Comparison of ENCODE assay signal across 8 cellular contexts in genomic region chr12:122979908-122980191, GRCh38. TPM values are rescaled to one million over a fixed set of nuclear protein-coding genes. Genes with fewer than 3 reads are reported as not detected.
DNase-seq lines count a peak whose midpoint lies in the region; ATAC-seq, FAIRE-seq and TF ChIP-seq lines count a peak whose summit lies in the region.

No MANE protein-coding gene starts in this region.

- H4K8ac ChIP-seq in IMR-90 (ENCODE audit: low read depth in 2 of 2, low read length in 2 of 2), result peak overlapping the region; percentile 97 to 98

- H2AK9ac ChIP-seq in IMR-90 (replicated peaks; ENCODE audit: low read depth, low read length, poor library complexity), result peak overlapping the region; percentile 99

- peak overlapping the region; percentile 86 for H2BK5ac ChIP-seq in IMR-90 (ENCODE audit: low read depth, low read length, poor library complexity, severe bottlenecking)

- H3K14ac ChIP-seq in IMR-90 (replicated peaks; ENCODE audit: low read depth, low read length), result peak overlapping the region; percentile 73

- DNase-seq in BJ (ENCODE audit: low read depth), result no peak
- no peak for DNase-seq in IMR-90
- peak; percentile 20 for DNase-seq in bronchial epithelial cell (ENCODE audit: low read depth)
- DNase-seq in naive B cell, result no peak
- no peak for DNase-seq in cerebellar nuclear complex (lab: John Stamatoyannopoulos, UW)
- DNase-seq in islet precursor cell, result no peak
- no peak for DNase-seq in HPDE6-E6E7 (ENCODE audit: extremely low spot score)

- H3K9me1 ChIP-seq in IMR-90 (ENCODE audit: insufficient read depth, low read length), result peaks cover 18% of the 10 kb centered on the region; the same call in 1 of the 2 replicates

- peak overlapping the region; percentile 95 for H2AK5ac ChIP-seq in IMR-90 (ENCODE audit: low read depth, low read length)

- no peak for TF ChIP-seq POLR2A in IMR-90 (IDR thresholded peaks at IDR 0.05; ENCODE audit: low read depth, low read length)

- in situ Hi-C loops in IMR-90 (cut with MboI; ENCODE audit: low sequenced_read_pairs), result loop anchor here (10.0 kb wide), 1 partner anchor 165 kb away; no protein-coding TSS in a partner anchor

- H3K4me2 ChIP-seq in IMR-90 (ENCODE audit: low read depth, low read length), result peak overlapping the region; percentile 90

- TF ChIP-seq CTCF in BJ (IDR thresholded peaks at IDR 0.05; ENCODE audit: insufficient read depth, low read depth, low read length) (no peak), IMR-90 (conservative IDR thresholded peaks at IDR 0.05; ENCODE audit: low read depth, low read length) (no peak), bronchial epithelial cell (IDR thresholded peaks at IDR 0.05; ENCODE audit: insufficient read depth, low read length, severe bottlenecking) (no peak)

- peak overlapping the region; percentile 67 for H4K91ac ChIP-seq in IMR-90 (ENCODE audit: insufficient read depth, low read depth, low read length)

- H3K56ac ChIP-seq in IMR-90 (ENCODE audit: extremely low read depth, insufficient read depth, low read length), result peak overlapping the region; percentile 86

- no TSS peak for BruUV-seq in IMR-90 (replicated peaks; lab: Mats Ljungman, UMichigan)

- peak overlapping the region; percentile 99 for H2AFZ ChIP-seq in IMR-90 (replicated peaks; ENCODE audit: low read length, poor library complexity)

- intact Hi-C loops in IMR-90 (cut with micrococcal nuclease), result loop anchor here (1.0 to 10.0 kb wide), 3 partner anchors 63 to 405 kb away; partner anchors contain the start of gene KMT5A

- no peak for TF ChIP-seq RAD21 in IMR-90 (IDR thresholded peaks at IDR 0.05; ENCODE audit: low read length)

- peaks cover 23 to 80% of the 10 kb centered on the region in 2 experiments for H3K79me1 ChIP-seq in IMR-90 (ENCODE audit: low read depth in 1 of 2, low read length in 2 of 2)

- WGBS in IMR-90 (ENCODE audit: extremely low coverage in 2 of 2, insufficient read length in 1 of 2), 2 experiments, result no CpG with 5 or more reads among the region's 7 CpGs

- CTCF ChIA-PET in BJ (lab: Yijun Ruan, JAX), result interaction anchor here (1.0 to 1.2 kb wide), 5 partner anchors 8 to 258 kb away, joined by 3 read pairs; no protein-coding TSS in a partner anchor
- CTCF ChIA-PET in IMR-90 (lab: Yijun Ruan, JAX), result no interaction called here

- dilution Hi-C loops in IMR-90 (cut with HindIII; ENCODE audit: low sequenced_read_pairs, unreplicated experiment), result loop anchor here (25.0 kb wide), 1 partner anchor 257 kb away; the partner anchor contains the start of genes MPHOSPH9 and MTRFR

- H3K4me3 ChIP-seq in BJ (ENCODE audit: low read depth, low read length) (peak overlapping the region; percentile 91), IMR-90 (ENCODE audit: insufficient read depth, low read depth, low read length) (peak overlapping the region; percentile 85), bronchial epithelial cell (ENCODE audit: low read depth, low read length) (peak overlapping the region; percentile 79)

- H3K27me3 ChIP-seq in BJ (ENCODE audit: control insufficient read depth, insufficient read depth, low read length), result no peaks in the 10 kb centered on the region
- H3K27me3 ChIP-seq in IMR-90 (ENCODE audit: control insufficient read depth, insufficient read depth, low read length), result no peaks in the 10 kb centered on the region
- no peaks in the 10 kb centered on the region for H3K27me3 ChIP-seq in bronchial epithelial cell (ENCODE audit: control insufficient read depth, insufficient read depth, low read length)

- POLR2A ChIA-PET in BJ (lab: Charles Lee) (no interaction called here), IMR-90 (lab: Charles Lee; ENCODE audit: unreplicated experiment) (no interaction called here)

- H3K27me3 Mint-ChIP-seq in naive B cell, result no peaks in the 10 kb centered on the region

- peaks cover 0 to 2% of the 10 kb centered on the region in 2 donors for H3K36me3 Mint-ChIP-seq in naive B cell

- peak overlapping the region; percentile 69 for H3K4ac ChIP-seq in IMR-90 (ENCODE audit: low read depth, low read length)

- peaks cover 28 to 63% (median 60%) of the 10 kb centered on the region in 3 donors for H3K4me1 Mint-ChIP-seq in naive B cell

- H3K36me3 ChIP-seq in BJ (ENCODE audit: control insufficient read depth, insufficient read depth, low read length), result peaks cover 13% of the 10 kb centered on the region
- peaks cover 19% of the 10 kb centered on the region for H3K36me3 ChIP-seq in IMR-90 (ENCODE audit: control insufficient read depth, insufficient read depth, low read length)
- H3K36me3 ChIP-seq in bronchial epithelial cell (ENCODE audit: control insufficient read depth, insufficient read depth, low read length), result peaks cover 16% of the 10 kb centered on the region

- H3K23ac ChIP-seq in IMR-90 (ENCODE audit: low read depth, low read length), result peak overlapping the region; percentile 75

- peak overlapping the region; percentile 88 to 95 (median 92) for H3K4me3 Mint-ChIP-seq in naive B cell

- no peaks in the 10 kb centered on the region for H3K9me3 ChIP-seq in IMR-90 (ENCODE audit: control insufficient read depth, insufficient read depth, low read length)

- peak overlapping the region; percentile 87 for H4K5ac ChIP-seq in IMR-90 (ENCODE audit: low read depth, low read length)

- no peaks in the 10 kb centered on the region for H3K9me3 Mint-ChIP-seq in naive B cell

- peak overlapping the region; percentile 82 for H3K9ac ChIP-seq in IMR-90 (ENCODE audit: low read depth, low read length)

- ATAC-seq in IMR-90 (ENCODE audit: low read depth) (no peak), naive B cell (ENCODE audit: low read depth in 2 of 2) (no peak), GM18858 (IDR thresholded peaks at IDR 0.05; ENCODE audit: unreplicated experiment) (no peak)

- H3K4me1 ChIP-seq in IMR-90 (ENCODE audit: control insufficient read depth, insufficient read depth, low read length), result peaks cover 31% of the 10 kb centered on the region

- peak overlapping the region; percentile 62; the same call in 1 of the 3 replicates for H2BK15ac ChIP-seq in IMR-90 (ENCODE audit: low read depth, low read length)

- no peak for FAIRE-seq in bronchial epithelial cell (lab: Jason Lieb, UNC)

- H3K27ac Mint-ChIP-seq in naive B cell, result peak overlapping the region in 5 of 6 donors; percentile 11 to 90 (median 52)

- peak overlapping the region; percentile 89 for H3K27ac ChIP-seq in IMR-90 (ENCODE audit: insufficient read depth, low read length)

- H2BK20ac ChIP-seq in IMR-90 (ENCODE audit: low read depth, low read length), result no peak overlapping the region

- peak overlapping the region; percentile 10; the same call in 1 of the 2 replicates for H3K18ac ChIP-seq in IMR-90 (ENCODE audit: low read depth, low read length)

- H2BK120ac ChIP-seq in IMR-90 (ENCODE audit: low read depth, low read length), result peak overlapping the region; percentile 38

- peaks cover 15% of the 10 kb centered on the region for H4K20me1 ChIP-seq in IMR-90 (ENCODE audit: insufficient read depth, low read length)

TF ChIP-seq in IMR-90, 13 proteins besides CTCF, POLR2A, EP300 and RAD21:
- TF ChIP-seq, protein P1, sequence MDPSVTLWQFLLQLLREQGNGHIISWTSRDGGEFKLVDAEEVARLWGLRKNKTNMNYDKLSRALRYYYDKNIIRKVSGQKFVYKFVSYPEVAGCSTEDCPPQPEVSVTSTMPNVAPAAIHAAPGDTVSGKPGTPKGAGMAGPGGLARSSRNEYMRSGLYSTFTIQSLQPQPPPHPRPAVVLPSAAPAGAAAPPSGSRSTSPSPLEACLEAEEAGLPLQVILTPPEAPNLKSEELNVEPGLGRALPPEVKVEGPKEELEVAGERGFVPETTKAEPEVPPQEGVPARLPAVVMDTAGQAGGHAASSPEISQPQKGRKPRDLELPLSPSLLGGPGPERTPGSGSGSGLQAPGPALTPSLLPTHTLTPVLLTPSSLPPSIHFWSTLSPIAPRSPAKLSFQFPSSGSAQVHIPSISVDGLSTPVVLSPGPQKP (IDR thresholded peaks at IDR 0.05; ENCODE audit: borderline replicate concordance, low read depth, low read length), result no peak

RNA-seq across cellular contexts. Expression of gene ARL6IP4, which starts 0.6 kb away (rescaled TPM):
- polyA plus RNA-seq in BJ (2011; rRNA removed) (166 and 190 TPM in 2 replicates), IMR-90 (2012; rRNA removed) (254 and 258 TPM in 2 replicates), naive B cell (ENCODE audit: low read depth in 6 of 6) (100 to 1,000 TPM; 132 to 202 (median 187) TPM)
- polyA minus RNA-seq in BJ (2011; rRNA and poly(A)+ RNA removed), result 20.9 and 27.3 TPM in 2 replicates
- total RNA-seq in IMR-90 (2012; rRNA removed) (161 and 205 TPM in 2 replicates), bronchial epithelial cell (158 and 237 TPM in 2 replicates)
- polyA plus RNA-seq in IMR-90 (2012; cell fraction: cytosol; rRNA removed), result 195 and 234 TPM in 2 replicates
- polyA plus RNA-seq in IMR-90 (2012; cell fraction: nucleus; rRNA removed; ENCODE audit: low replicate concordance), result 276 and 281 TPM in 2 replicates

RNA-seq across cellular contexts. Expression of gene OGFOD2, which starts 4.8 kb away (rescaled TPM):
- polyA plus RNA-seq in BJ (2011; rRNA removed), result 7.4 and 10.8 TPM in 2 replicates
- 4.8 and 7.4 TPM in 2 replicates for polyA minus RNA-seq in BJ (2011; rRNA and poly(A)+ RNA removed)
- total RNA-seq in IMR-90 (2012; rRNA removed), result 4.3 and 4.7 TPM in 2 replicates
- 18.2 and 19.0 TPM in 2 replicates for polyA plus RNA-seq in IMR-90 (2012; rRNA removed)
- polyA plus RNA-seq in IMR-90 (2012; cell fraction: cytosol; rRNA removed), result 7.7 and 16.7 TPM in 2 replicates
- 31.5 and 87.3 TPM in 2 replicates for polyA plus RNA-seq in IMR-90 (2012; cell fraction: nucleus; rRNA removed; ENCODE audit: low replicate concordance)
- 15.0 and 17.0 TPM in 2 replicates for total RNA-seq in bronchial epithelial cell
- polyA plus RNA-seq in naive B cell (ENCODE audit: low read depth in 6 of 6), result 10 to 100 TPM in 5 of 6 donors, 1 to 10 TPM in 1; 9.4 to 20.4 (median 14.2) TPM

RNA-seq across cellular contexts. Expression of gene ABCB9, which starts 13.6 kb away (rescaled TPM):
- polyA plus RNA-seq in BJ (2011; rRNA removed) (3.9 and 6.1 TPM in 2 replicates), IMR-90 (2012; rRNA removed) (7.8 and 8.3 TPM in 2 replicates), naive B cell (ENCODE audit: low read depth in 6 of 6) (under 1 TPM in 5 of 6 donors, not detected in 1; 0.18 to 0.59 (median 0.31) TPM)
- polyA minus RNA-seq in BJ (2011; rRNA and poly(A)+ RNA removed), result 8.0 and 8.9 TPM in 2 replicates
- total RNA-seq in IMR-90 (2012; rRNA removed) (5.6 and 7.2 TPM in 2 replicates), bronchial epithelial cell (2.3 and 3.4 TPM in 2 replicates)
- polyA plus RNA-seq in IMR-90 (2012; cell fraction: cytosol; rRNA removed), result 6.6 and 7.8 TPM in 2 replicates
- 14.2 and 28.2 TPM in 2 replicates for polyA plus RNA-seq in IMR-90 (2012; cell fraction: nucleus; rRNA removed; ENCODE audit: low replicate concordance)
